In genomic region chrX:77953300-77953699, GRCh38 we compare ENCODE assay signal across 2 cellular contexts.
TF ChIP-seq lines count a peak whose summit lies in the region.

No MANE protein-coding gene starts in this region.

TF ChIP-seq in A549, 52 proteins besides CTCF, POLR2A, EP300 and RAD21:
- no peak for TF ChIP-seq TP53 (CRISPR knock-in tag; IDR thresholded peaks at IDR 0.05)
- peak; percentile 22 for TF ChIP-seq MAFK (IDR thresholded peaks at IDR 0.05; ENCODE audit: partially characterized antibody)

TF ChIP-seq in IMR-90, 13 proteins besides CTCF, POLR2A, EP300 and RAD21:
- no peak for TF ChIP-seq MXI1 (IDR thresholded peaks at IDR 0.05; ENCODE audit: borderline replicate concordance, low read depth, low read length)
- no peak for TF ChIP-seq ELK1 (IDR thresholded peaks at IDR 0.05; ENCODE audit: borderline replicate concordance, low read depth, low read length)
- no peak for TF ChIP-seq SMC3 (IDR thresholded peaks at IDR 0.05; ENCODE audit: low read depth, low read length)
- TF ChIP-seq MAZ (IDR thresholded peaks at IDR 0.05; ENCODE audit: borderline replicate concordance, low read depth, low read length): no peak
- TF ChIP-seq FOS (IDR thresholded peaks at IDR 0.05; ENCODE audit: low read depth, low read length): no peak
- no peak for TF ChIP-seq NFE2L2 (IDR thresholded peaks at IDR 0.05; ENCODE audit: low read depth, low read length)
- TF ChIP-seq CEBPB (IDR thresholded peaks at IDR 0.05; ENCODE audit: low read depth, low read length): no peak
- no peak for TF ChIP-seq CHD1 (IDR thresholded peaks at IDR 0.05; ENCODE audit: low read depth, low read length)
- no peak for TF ChIP-seq MAFK (IDR thresholded peaks at IDR 0.05; ENCODE audit: low read depth, low read length)
- TF ChIP-seq RCOR1 (IDR thresholded peaks at IDR 0.05; ENCODE audit: insufficient replicate concordance, low read length): no peak
- TF ChIP-seq BHLHE40 (IDR thresholded peaks at IDR 0.05; ENCODE audit: low read depth, low read length): no peak
- no peak for TF ChIP-seq USF2 (IDR thresholded peaks at IDR 0.05; ENCODE audit: low read depth, low read length)
- TF ChIP-seq RFX5 (IDR thresholded peaks at IDR 0.05; ENCODE audit: low read depth, low read length): no peak
TF ChIP-seq in IMR-90: peak in this region for 0.
